ENCODE assay signal across 1 cellular context in genomic region chr7:132049462-132050304, GRCh38.
TF ChIP-seq lines count a peak whose summit lies in the region.

No MANE protein-coding gene starts in this region.

TF ChIP-seq in GM23338, 12 proteins besides CTCF, POLR2A, EP300 and RAD21 (continued from another document):
- TF ChIP-seq ZNF462 (CRISPR knock-in tag; IDR thresholded peaks at IDR 0.05): no peak
